In the genomic region with DNA sequence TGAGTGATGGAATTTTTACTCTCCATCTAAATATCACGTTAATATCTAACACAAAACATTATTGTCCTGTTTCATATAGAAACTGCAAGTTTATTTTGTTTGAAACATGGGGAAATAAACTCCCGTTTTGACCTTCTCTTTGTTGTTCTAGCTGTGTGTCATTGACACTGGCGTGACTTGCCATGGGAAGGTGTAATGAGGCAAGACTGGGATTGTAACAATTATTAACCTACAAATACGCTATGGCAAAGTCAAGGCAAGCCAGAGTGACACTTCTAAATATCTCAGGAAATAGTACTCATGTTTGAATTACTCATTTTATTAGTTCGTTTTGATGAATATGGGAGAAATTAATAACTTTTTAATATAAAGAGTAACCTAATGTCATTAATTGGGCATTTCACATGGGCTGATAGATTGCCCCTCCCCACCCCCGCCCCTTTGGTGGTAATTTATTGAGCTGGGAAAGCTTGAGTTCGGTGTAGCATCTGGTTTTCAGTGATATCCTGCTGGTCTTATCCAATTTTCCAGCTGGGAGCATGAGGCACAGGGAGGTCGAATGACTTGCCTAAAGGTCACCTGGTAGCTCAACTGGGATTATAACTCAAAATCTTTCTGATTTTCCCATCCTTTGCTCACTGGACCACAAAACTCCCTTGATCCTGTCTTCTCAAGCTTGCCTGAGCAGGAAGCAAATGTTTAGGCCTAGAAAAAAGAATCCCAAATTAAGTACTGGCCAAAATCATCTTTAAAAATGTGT, we compare ENCODE assay signal across 20 cellular contexts.
DNase-seq lines count a peak whose midpoint lies in the region; ATAC-seq and TF ChIP-seq lines count a peak whose summit lies in the region.
"Had no signal": no experiment of that assay in that cellular context is flagged by ENCODE, and none has a peak within 500 bp of the region (broad histone marks: within the 10 kb centered on the region; RNA-seq: fewer than 3 reads in every experiment).

No MANE protein-coding gene starts in this region.

- POLR2A ChIA-PET in PC-3 (lab: Charles Lee; ENCODE audit: unreplicated experiment), result no interaction called here

- no peak overlapping the region for H2AFZ ChIP-seq in PC-3 (ENCODE audit: low read length)

- intact Hi-C loops in dorsolateral prefrontal cortex (cut with DNase I) (no loop called here), PC-3 (cut with micrococcal nuclease) (no loop called here)

- CTCF ChIA-PET in PC-3 (lab: Charles Lee), result no interaction called here

- H3K27ac ChIP-seq in dorsolateral prefrontal cortex, result no peak overlapping the region
- no peak overlapping the region for H3K27ac ChIP-seq in PC-3 (ENCODE audit: low read length)

- H3K4me3 ChIP-seq in dorsolateral prefrontal cortex (no peak overlapping the region), PC-3 (ENCODE audit: low read length) (no peak overlapping the region)

- no TSS peak for BruUV-seq in PC-3 (replicated peaks; lab: Mats Ljungman, UMichigan)

- no peaks in the 10 kb centered on the region for H3K36me3 ChIP-seq in PC-3 (ENCODE audit: low read depth, low read length)
- H3K36me3 ChIP-seq: BE2C had no signal

- H4K20me1 ChIP-seq in PC-3 (ENCODE audit: low read length), result no peaks in the 10 kb centered on the region

- in situ Hi-C loops in Caki2 (cut with HindIII; ENCODE audit: low pct_unique_long_range_greater_than_20kb, low sequenced_read_pairs), result no loop called here

- no peaks in the 10 kb centered on the region for H3K9me3 ChIP-seq in PC-3 (ENCODE audit: low read length)
- H3K9me3 ChIP-seq: BE2C had no signal

- no peaks in the 10 kb centered on the region for H3K9me2 ChIP-seq in PC-3 (replicated peaks; ENCODE audit: low read length)

- TF ChIP-seq CTCF in dorsolateral prefrontal cortex (IDR thresholded peaks at IDR 0.05 in 54 of 56, conservative IDR thresholded peaks at IDR 0.05 in 2 of 56; ENCODE audit: low read depth in 1 of 56, partially characterized antibody in 56 of 56) (no peak), PC-3 (conservative IDR thresholded peaks at IDR 0.05; ENCODE audit: low read depth, low read length) (no peak)

- H3K27me3 ChIP-seq in dorsolateral prefrontal cortex (no peaks in the 10 kb centered on the region), PC-3 (ENCODE audit: low read length) (no peaks in the 10 kb centered on the region)
- H3K27me3 ChIP-seq: BE2C had no signal

- peak; percentile 93 for DNase-seq in Caki2 (ENCODE audit: low read depth)
- peak; percentile 77 for DNase-seq in NCI-H82 (lab: John Stamatoyannopoulos, UW)
- peak; percentile 92 for DNase-seq in kidney tubule cell (ENCODE audit: low spot score)
- peak; percentile 97 for DNase-seq in renal cortical epithelial cell (ENCODE audit: low read depth)
- no peak for DNase-seq in dorsolateral prefrontal cortex
- no peak for DNase-seq in PC-3
- no peak for DNase-seq in putamen (ENCODE audit: low spot score)
- DNase-seq: BE2C, DMS79, H7, HFFc6, KBM-7, MM.1S, NCI-H1048, NCI-H1436, NCI-H2029, NCI-H2227 treated with DMSO at 0.1 percent for 48 hours, NCI-H510A, NCI-H774, Right ventricle myocardium superior had no signal

- H3K9ac ChIP-seq in PC-3 (ENCODE audit: low read length), result no peak overlapping the region

- ATAC-seq in PC-3, result no peak

- no peak overlapping the region for H3K4me2 ChIP-seq in PC-3 (ENCODE audit: low read length)

- H3K79me2 ChIP-seq in PC-3 (ENCODE audit: low read length), result no peaks in the 10 kb centered on the region

- H3F3A ChIP-seq in PC-3 (ENCODE audit: low read length, unreplicated experiment), result no peaks in the 10 kb centered on the region

- H3K4me1 ChIP-seq in PC-3 (ENCODE audit: insufficient read depth, low read length), result 0 out of 2 replicates have a peak, but pooled peaks cover 4% of the 10 kb centered on the region
- H3K4me1 ChIP-seq: BE2C had no signal

Comparison
In these comparisons a context has a peak if more than half of its experiments do, and no peak if none do; other contexts are left out.
1. DNase-seq: peak in Caki2 (single experiment), NCI-H82 (single experiment), kidney tubule cell (single experiment) and renal cortical epithelial cell (single experiment); none in dorsolateral prefrontal cortex (0 of 10), PC-3 (single experiment) and putamen (single experiment).